1 cellular context compared by ENCODE assay signal in the genomic region with DNA sequence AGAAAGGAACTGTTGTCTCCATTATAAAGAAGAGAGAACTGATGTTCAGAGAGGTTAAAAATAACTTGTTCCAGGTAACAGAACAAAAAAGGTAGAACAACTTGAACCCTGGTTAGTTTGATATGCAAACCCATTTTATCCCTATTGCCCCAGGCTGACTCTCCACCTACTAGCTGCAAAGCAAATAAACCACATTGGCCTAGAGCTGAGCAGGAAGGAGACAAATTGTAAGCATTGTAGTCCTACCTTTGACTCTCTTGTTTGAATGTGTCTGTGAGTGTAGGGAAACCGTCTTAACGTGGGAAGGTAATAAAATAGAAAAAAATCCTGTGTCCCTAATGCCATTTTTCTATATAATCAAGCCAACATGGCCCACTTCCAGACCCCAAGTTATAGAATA.
TF ChIP-seq lines count a peak whose summit lies in the region.

No MANE protein-coding gene starts in this region.

TF ChIP-seq in WTC11, 78 proteins besides CTCF, POLR2A, EP300 and RAD21 (continued from another document):
- TF ChIP-seq, protein P1, sequence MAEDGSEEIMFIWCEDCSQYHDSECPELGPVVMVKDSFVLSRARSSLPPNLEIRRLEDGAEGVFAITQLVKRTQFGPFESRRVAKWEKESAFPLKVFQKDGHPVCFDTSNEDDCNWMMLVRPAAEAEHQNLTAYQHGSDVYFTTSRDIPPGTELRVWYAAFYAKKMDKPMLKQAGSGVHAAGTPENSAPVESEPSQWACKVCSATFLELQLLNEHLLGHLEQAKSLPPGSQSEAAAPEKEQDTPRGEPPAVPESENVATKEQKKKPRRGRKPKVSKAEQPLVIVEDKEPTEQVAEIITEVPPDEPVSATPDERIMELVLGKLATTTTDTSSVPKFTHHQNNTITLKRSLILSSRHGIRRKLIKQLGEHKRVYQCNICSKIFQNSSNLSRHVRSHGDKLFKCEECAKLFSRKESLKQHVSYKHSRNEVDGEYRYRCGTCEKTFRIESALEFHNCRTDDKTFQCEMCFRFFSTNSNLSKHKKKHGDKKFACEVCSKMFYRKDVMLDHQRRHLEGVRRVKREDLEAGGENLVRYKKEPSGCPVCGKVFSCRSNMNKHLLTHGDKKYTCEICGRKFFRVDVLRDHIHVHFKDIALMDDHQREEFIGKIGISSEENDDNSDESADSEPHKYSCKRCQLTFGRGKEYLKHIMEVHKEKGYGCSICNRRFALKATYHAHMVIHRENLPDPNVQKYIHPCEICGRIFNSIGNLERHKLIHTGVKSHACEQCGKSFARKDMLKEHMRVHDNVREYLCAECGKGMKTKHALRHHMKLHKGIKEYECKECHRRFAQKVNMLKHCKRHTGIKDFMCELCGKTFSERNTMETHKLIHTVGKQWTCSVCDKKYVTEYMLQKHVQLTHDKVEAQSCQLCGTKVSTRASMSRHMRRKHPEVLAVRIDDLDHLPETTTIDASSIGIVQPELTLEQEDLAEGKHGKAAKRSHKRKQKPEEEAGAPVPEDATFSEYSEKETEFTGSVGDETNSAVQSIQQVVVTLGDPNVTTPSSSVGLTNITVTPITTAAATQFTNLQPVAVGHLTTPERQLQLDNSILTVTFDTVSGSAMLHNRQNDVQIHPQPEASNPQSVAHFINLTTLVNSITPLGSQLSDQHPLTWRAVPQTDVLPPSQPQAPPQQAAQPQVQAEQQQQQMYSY (CRISPR knock-in tag; IDR thresholded peaks at IDR 0.05), result no peak
- TF ChIP-seq ZNF317 (CRISPR knock-in tag; IDR thresholded peaks at IDR 0.05; ENCODE audit: borderline replicate concordance, low read depth) (no peak), GABPB1 (CRISPR knock-in tag; IDR thresholded peaks at IDR 0.05) (no peak), FOXJ3 (CRISPR knock-in tag; IDR thresholded peaks at IDR 0.05; ENCODE audit: borderline replicate concordance) (no peak), ELF4 (CRISPR knock-in tag; IDR thresholded peaks at IDR 0.05; ENCODE audit: low read depth) (no peak), PRRX2 (CRISPR knock-in tag; IDR thresholded peaks at IDR 0.05) (no peak), NR3C1 (CRISPR knock-in tag; conservative IDR thresholded peaks at IDR 0.05; ENCODE audit: low read depth) (no peak), JAZF1 (CRISPR knock-in tag; IDR thresholded peaks at IDR 0.05) (no peak), KAT7 (CRISPR knock-in tag; IDR thresholded peaks at IDR 0.05; ENCODE audit: borderline replicate concordance) (no peak), SMAD3 (CRISPR knock-in tag; IDR thresholded peaks at IDR 0.05; ENCODE audit: borderline replicate concordance) (no peak), FOXK1 (CRISPR knock-in tag; IDR thresholded peaks at IDR 0.05) (no peak), ZNF121 (CRISPR knock-in tag; IDR thresholded peaks at IDR 0.05) (no peak)
- TF ChIP-seq, protein P2, sequence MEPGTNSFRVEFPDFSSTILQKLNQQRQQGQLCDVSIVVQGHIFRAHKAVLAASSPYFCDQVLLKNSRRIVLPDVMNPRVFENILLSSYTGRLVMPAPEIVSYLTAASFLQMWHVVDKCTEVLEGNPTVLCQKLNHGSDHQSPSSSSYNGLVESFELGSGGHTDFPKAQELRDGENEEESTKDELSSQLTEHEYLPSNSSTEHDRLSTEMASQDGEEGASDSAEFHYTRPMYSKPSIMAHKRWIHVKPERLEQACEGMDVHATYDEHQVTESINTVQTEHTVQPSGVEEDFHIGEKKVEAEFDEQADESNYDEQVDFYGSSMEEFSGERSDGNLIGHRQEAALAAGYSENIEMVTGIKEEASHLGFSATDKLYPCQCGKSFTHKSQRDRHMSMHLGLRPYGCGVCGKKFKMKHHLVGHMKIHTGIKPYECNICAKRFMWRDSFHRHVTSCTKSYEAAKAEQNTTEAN (CRISPR knock-in tag; IDR thresholded peaks at IDR 0.05), result no peak
- TF ChIP-seq, protein P3, sequence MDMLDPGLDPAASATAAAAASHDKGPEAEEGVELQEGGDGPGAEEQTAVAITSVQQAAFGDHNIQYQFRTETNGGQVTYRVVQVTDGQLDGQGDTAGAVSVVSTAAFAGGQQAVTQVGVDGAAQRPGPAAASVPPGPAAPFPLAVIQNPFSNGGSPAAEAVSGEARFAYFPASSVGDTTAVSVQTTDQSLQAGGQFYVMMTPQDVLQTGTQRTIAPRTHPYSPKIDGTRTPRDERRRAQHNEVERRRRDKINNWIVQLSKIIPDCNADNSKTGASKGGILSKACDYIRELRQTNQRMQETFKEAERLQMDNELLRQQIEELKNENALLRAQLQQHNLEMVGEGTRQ (CRISPR knock-in tag; IDR thresholded peaks at IDR 0.05), result no peak
- TF ChIP-seq, protein P4, sequence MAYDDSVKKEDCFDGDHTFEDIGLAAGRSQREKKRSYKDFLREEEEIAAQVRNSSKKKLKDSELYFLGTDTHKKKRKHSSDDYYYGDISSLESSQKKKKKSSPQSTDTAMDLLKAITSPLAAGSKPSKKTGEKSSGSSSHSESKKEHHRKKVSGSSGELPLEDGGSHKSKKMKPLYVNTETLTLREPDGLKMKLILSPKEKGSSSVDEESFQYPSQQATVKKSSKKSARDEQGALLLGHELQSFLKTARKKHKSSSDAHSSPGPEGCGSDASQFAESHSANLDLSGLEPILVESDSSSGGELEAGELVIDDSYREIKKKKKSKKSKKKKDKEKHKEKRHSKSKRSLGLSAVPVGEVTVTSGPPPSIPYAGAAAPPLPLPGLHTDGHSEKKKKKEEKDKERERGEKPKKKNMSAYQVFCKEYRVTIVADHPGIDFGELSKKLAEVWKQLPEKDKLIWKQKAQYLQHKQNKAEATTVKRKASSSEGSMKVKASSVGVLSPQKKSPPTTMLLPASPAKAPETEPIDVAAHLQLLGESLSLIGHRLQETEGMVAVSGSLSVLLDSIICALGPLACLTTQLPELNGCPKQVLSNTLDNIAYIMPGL (CRISPR knock-in tag; IDR thresholded peaks at IDR 0.05), result no peak
- TF ChIP-seq, protein P5, sequence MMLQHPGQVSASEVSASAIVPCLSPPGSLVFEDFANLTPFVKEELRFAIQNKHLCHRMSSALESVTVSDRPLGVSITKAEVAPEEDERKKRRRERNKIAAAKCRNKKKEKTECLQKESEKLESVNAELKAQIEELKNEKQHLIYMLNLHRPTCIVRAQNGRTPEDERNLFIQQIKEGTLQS (CRISPR knock-in tag; conservative IDR thresholded peaks at IDR 0.05), result no peak
- TF ChIP-seq, protein P6, sequence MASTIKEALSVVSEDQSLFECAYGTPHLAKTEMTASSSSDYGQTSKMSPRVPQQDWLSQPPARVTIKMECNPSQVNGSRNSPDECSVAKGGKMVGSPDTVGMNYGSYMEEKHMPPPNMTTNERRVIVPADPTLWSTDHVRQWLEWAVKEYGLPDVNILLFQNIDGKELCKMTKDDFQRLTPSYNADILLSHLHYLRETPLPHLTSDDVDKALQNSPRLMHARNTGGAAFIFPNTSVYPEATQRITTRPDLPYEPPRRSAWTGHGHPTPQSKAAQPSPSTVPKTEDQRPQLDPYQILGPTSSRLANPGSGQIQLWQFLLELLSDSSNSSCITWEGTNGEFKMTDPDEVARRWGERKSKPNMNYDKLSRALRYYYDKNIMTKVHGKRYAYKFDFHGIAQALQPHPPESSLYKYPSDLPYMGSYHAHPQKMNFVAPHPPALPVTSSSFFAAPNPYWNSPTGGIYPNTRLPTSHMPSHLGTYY (CRISPR knock-in tag; IDR thresholded peaks at IDR 0.05), result no peak
